Comparison of ENCODE assay signal across 1 cellular context in genomic region chr4:66972087-66972486, GRCh38.
TF ChIP-seq lines count a peak whose summit lies in the region.

No MANE protein-coding gene starts in this region.

TF ChIP-seq in Ishikawa, 13 proteins besides CTCF, POLR2A, EP300 and RAD21 (continued from another document):
- TF ChIP-seq MAX (IDR thresholded peaks at IDR 0.05): no peak
- no peak for TF ChIP-seq FOXM1 (IDR thresholded peaks at IDR 0.05; ENCODE audit: borderline replicate concordance, low read depth)
- TF ChIP-seq EGR1 (IDR thresholded peaks at IDR 0.05): no peak
